8 cellular contexts compared by ENCODE assay signal in genomic region chr12:93468008-93468371, GRCh38. TPM values are rescaled to one million over a fixed set of nuclear protein-coding genes. Genes with fewer than 3 reads are reported as not detected.
DNase-seq lines count a peak whose midpoint lies in the region; ATAC-seq, FAIRE-seq and TF ChIP-seq lines count a peak whose summit lies in the region.

No MANE protein-coding gene starts in this region.

- H2BK15ac ChIP-seq in IMR-90 (ENCODE audit: low read depth, low read length) = 0 out of 3 replicates have a peak overlapping the region, but pooled peaks have one; percentile 31

- FAIRE-seq in D721Med (lab: Jason Lieb, UNC) = no peak

- CTCF ChIA-PET in Caco-2 (lab: Charles Lee) (interaction anchor here (0.6 to 1.4 kb wide), 4 partner anchors 11 to 634 kb away, joined by 3 to 5 read pairs (median 4); partner anchors contain the start of gene UBE2N), IMR-90 (lab: Yijun Ruan, JAX) (interaction anchor here (0.7 to 1.1 kb wide), 2 partner anchors 22 to 330 kb away, joined by 3 to 6 read pairs; no protein-coding TSS in a partner anchor)

- H3K4me2 ChIP-seq in IMR-90 (ENCODE audit: low read depth, low read length) = peak overlapping the region; percentile 97

- POLR2A ChIA-PET in Caco-2 (lab: Charles Lee) = interaction anchor here (0.9 kb wide), 1 partner anchor 16 kb away, joined by 3 read pairs; no protein-coding TSS in a partner anchor
- POLR2A ChIA-PET in IMR-90 (lab: Charles Lee; ENCODE audit: unreplicated experiment) = no interaction called here

- peak overlapping the region; percentile 90 to 100 for H4K8ac ChIP-seq in IMR-90 (ENCODE audit: low read depth in 2 of 2, low read length in 2 of 2)

- H4K91ac ChIP-seq in IMR-90 (ENCODE audit: insufficient read depth, low read depth, low read length) = peak overlapping the region; percentile 98

- no peak for TF ChIP-seq POLR2A in IMR-90 (IDR thresholded peaks at IDR 0.05; ENCODE audit: low read depth, low read length)

- H3K27ac Mint-ChIP-seq in Caco-2 (ENCODE audit: unreplicated experiment) (peak overlapping the region; percentile 93), chondrocyte (ENCODE audit: unreplicated experiment) (peak overlapping the region; percentile 89)

- DNase-seq in Caco-2 (no peak), IMR-90 (no peak), chondrocyte (ENCODE audit: low spot score) (no peak), D721Med (ENCODE audit: insufficient read length, low spot score) (no peak), head of caudate nucleus (no peak)
- no peak for DNase-seq in activated CD8-positive, alpha-beta memory T cell treated with anti-CD3 and anti-CD28 coated beads, Interleukin-2, amount 50 U/mL, for 4 hours

- BruUV-seq in Caco-2 (replicated peaks; lab: Mats Ljungman, UMichigan) (no TSS peak), IMR-90 (replicated peaks; lab: Mats Ljungman, UMichigan) (no TSS peak)

- peak overlapping the region; percentile 100 for H2AFZ ChIP-seq in IMR-90 (replicated peaks; ENCODE audit: low read length, poor library complexity)

- dilution Hi-C loops in IMR-90 (cut with HindIII; ENCODE audit: low sequenced_read_pairs, unreplicated experiment) = no loop called here

- H3K27ac ChIP-seq in IMR-90 (ENCODE audit: insufficient read depth, low read length) = peak overlapping the region; percentile 97
- H3K27ac ChIP-seq in muscle layer of duodenum (ENCODE audit: low read length) = peak overlapping the region; percentile 87

- H3K4me3 ChIP-seq in Caco-2 (ENCODE audit: low read depth, low read length) (peak overlapping the region; percentile 75), IMR-90 (ENCODE audit: insufficient read depth, low read depth, low read length) (peak overlapping the region; percentile 92), muscle layer of duodenum (ENCODE audit: low read depth in 1 of 2, low read length in 2 of 2) (peak overlapping the region; percentile 89 to 97)

- H3K4me1 Mint-ChIP-seq in Caco-2 (ENCODE audit: low read depth, unreplicated experiment) (peaks cover 11% of the 10 kb centered on the region), chondrocyte (ENCODE audit: low read depth) (peaks cover 28% of the 10 kb centered on the region)

- H3K4ac ChIP-seq in IMR-90 (ENCODE audit: low read depth, low read length) = peak overlapping the region; percentile 98

- TF ChIP-seq CTCF in Caco-2 (IDR thresholded peaks at IDR 0.05; ENCODE audit: insufficient read depth in 1 of 2, low read depth in 1 of 2, low read length in 1 of 2, severe bottlenecking in 1 of 2, unreplicated experiment in 1 of 2) (no peak), IMR-90 (conservative IDR thresholded peaks at IDR 0.05; ENCODE audit: low read depth, low read length) (no peak), chondrocyte (IDR thresholded peaks at IDR 0.05) (no peak), D721Med (IDR thresholded peaks at IDR 0.05; ENCODE audit: insufficient read depth, missing control alignments) (no peak)

- peaks cover 10 to 41% of the 10 kb centered on the region in 2 experiments; a peak in 3 of 4 replicates for H3K79me1 ChIP-seq in IMR-90 (ENCODE audit: low read depth in 1 of 2, low read length in 2 of 2)

- peak overlapping the region; percentile 7; the same call in 1 of the 2 replicates for H4K5ac ChIP-seq in IMR-90 (ENCODE audit: low read depth, low read length)

- H2BK5ac ChIP-seq in IMR-90 (ENCODE audit: low read depth, low read length, poor library complexity, severe bottlenecking) = peak overlapping the region; percentile 41

- peak overlapping the region; percentile 93 for H2AK9ac ChIP-seq in IMR-90 (replicated peaks; ENCODE audit: low read depth, low read length, poor library complexity)

- H4K20me1 ChIP-seq in IMR-90 (ENCODE audit: insufficient read depth, low read length) = no peaks in the 10 kb centered on the region

- in situ Hi-C loops in IMR-90 (cut with MboI; ENCODE audit: low sequenced_read_pairs) = no loop called here

- H3K4me1 ChIP-seq in Caco-2 (peaks cover 11% of the 10 kb centered on the region; the same call in 1 of the 2 replicates), IMR-90 (ENCODE audit: control insufficient read depth, insufficient read depth, low read length) (no peaks in the 10 kb centered on the region), muscle layer of duodenum (ENCODE audit: control insufficient read depth in 1 of 2, insufficient read depth in 2 of 2, low read length in 2 of 2) (peaks cover 0 to 15% of the 10 kb centered on the region in 2 donors)

- intact Hi-C loops in Caco-2 (cut with micrococcal nuclease; ENCODE audit: unreplicated experiment) (no loop called here), IMR-90 (cut with micrococcal nuclease) (no loop called here), head of caudate nucleus (cut with DNase I) (no loop called here)

- H3K23ac ChIP-seq in IMR-90 (ENCODE audit: low read depth, low read length) = peak overlapping the region; percentile 99

- peak overlapping the region; percentile 98 for H3K9ac ChIP-seq in IMR-90 (ENCODE audit: low read depth, low read length)

- peak overlapping the region; percentile 15; the same call in 1 of the 2 replicates for H3K18ac ChIP-seq in IMR-90 (ENCODE audit: low read depth, low read length)

- H3K36me3 Mint-ChIP-seq in Caco-2 (ENCODE audit: insufficient read depth, unreplicated experiment) (peaks cover 12% of the 10 kb centered on the region), chondrocyte (ENCODE audit: low read depth) (peaks cover 6% of the 10 kb centered on the region)

- no peaks in the 10 kb centered on the region for H3K9me3 ChIP-seq in Caco-2
- no peaks in the 10 kb centered on the region for H3K9me3 ChIP-seq in IMR-90 (ENCODE audit: control insufficient read depth, insufficient read depth, low read length)
- no peaks in the 10 kb centered on the region for H3K9me3 ChIP-seq in muscle layer of duodenum (ENCODE audit: control insufficient read depth in 1 of 2, low read length in 2 of 2)

- no peak for TF ChIP-seq RAD21 in IMR-90 (IDR thresholded peaks at IDR 0.05; ENCODE audit: low read length)

- 11% methylated on average over 3 of the region's 7 CpGs; no CpG with 5 or more reads in 1 of the 2 experiments for WGBS in IMR-90 (ENCODE audit: extremely low coverage in 2 of 2, insufficient read length in 1 of 2), 2 experiments

- H3K4me3 Mint-ChIP-seq in Caco-2 (ENCODE audit: unreplicated experiment) = peak overlapping the region; percentile 92
- H3K4me3 Mint-ChIP-seq in chondrocyte (ENCODE audit: unreplicated experiment) = peak overlapping the region; percentile 84

- H3K9me3 Mint-ChIP-seq in Caco-2 (ENCODE audit: unreplicated experiment) (no peaks in the 10 kb centered on the region), chondrocyte (ENCODE audit: low read depth) (no peaks in the 10 kb centered on the region)

- H3K56ac ChIP-seq in IMR-90 (ENCODE audit: extremely low read depth, insufficient read depth, low read length) = peak overlapping the region; percentile 98

- peak overlapping the region; percentile 95 for H3K14ac ChIP-seq in IMR-90 (replicated peaks; ENCODE audit: low read depth, low read length)

- H2BK20ac ChIP-seq in IMR-90 (ENCODE audit: low read depth, low read length) = no peak overlapping the region

- H3K36me3 ChIP-seq in Caco-2 (ENCODE audit: control insufficient read depth, insufficient read depth, low read length) = no peaks in the 10 kb centered on the region
- H3K36me3 ChIP-seq in IMR-90 (ENCODE audit: control insufficient read depth, insufficient read depth, low read length) = peaks cover 2% of the 10 kb centered on the region; the same call in 1 of the 2 replicates
- no peaks in the 10 kb centered on the region for H3K36me3 ChIP-seq in muscle layer of duodenum (ENCODE audit: control insufficient read depth in 1 of 2, insufficient read depth in 2 of 2, low read length in 2 of 2)

- 0 out of 2 replicates have a peak overlapping the region, but pooled peaks have one; percentile 12 for H2BK120ac ChIP-seq in IMR-90 (ENCODE audit: low read depth, low read length)

- no peaks in the 10 kb centered on the region for H3K9me1 ChIP-seq in IMR-90 (ENCODE audit: insufficient read depth, low read length)

- H3K27me3 ChIP-seq in Caco-2 (replicated peaks; ENCODE audit: control insufficient read depth, insufficient read depth, low read length) (no peaks in the 10 kb centered on the region), IMR-90 (ENCODE audit: control insufficient read depth, insufficient read depth, low read length) (no peaks in the 10 kb centered on the region), muscle layer of duodenum (ENCODE audit: low read depth, low read length) (no peaks in the 10 kb centered on the region)

- peak overlapping the region; percentile 92 for H2AK5ac ChIP-seq in IMR-90 (ENCODE audit: low read depth, low read length)

- peak; percentile 17 for ATAC-seq in GM21367 (IDR thresholded peaks at IDR 0.05; ENCODE audit: unreplicated experiment)
- 0 out of 2 replicates have a peak, but pooled peaks have one; percentile 3 for ATAC-seq in IMR-90 (ENCODE audit: low read depth)

- H3K27me3 Mint-ChIP-seq in Caco-2 (ENCODE audit: insufficient read depth, unreplicated experiment) = no peaks in the 10 kb centered on the region
- H3K27me3 Mint-ChIP-seq in chondrocyte (ENCODE audit: low read depth) = no peaks in the 10 kb centered on the region

TF ChIP-seq in IMR-90, 13 proteins besides CTCF, POLR2A, EP300 and RAD21 (continues in another document):
- TF ChIP-seq MXI1 (IDR thresholded peaks at IDR 0.05; ENCODE audit: borderline replicate concordance, low read depth, low read length) = no peak
- TF ChIP-seq RCOR1 (IDR thresholded peaks at IDR 0.05; ENCODE audit: insufficient replicate concordance, low read length) = no peak
- no peak for TF ChIP-seq ELK1 (IDR thresholded peaks at IDR 0.05; ENCODE audit: borderline replicate concordance, low read depth, low read length)
- no peak for TF ChIP-seq RFX5 (IDR thresholded peaks at IDR 0.05; ENCODE audit: low read depth, low read length)

RNA-seq across cellular contexts. Expression of gene MRPL42, which starts 0.7 kb away (rescaled TPM):
- total RNA-seq in Caco-2 (2022) (77.0 and 78.2 TPM in 2 replicates), IMR-90 (2012; rRNA removed) (90.7 and 124 TPM in 2 replicates), chondrocyte (41.4 to 44.4 TPM (median 42.0 TPM) in 3 replicates)
- 48.0 and 64.2 TPM in 2 replicates for polyA plus RNA-seq in IMR-90 (2012; rRNA removed)
- 6.7 and 15.9 TPM in 2 replicates for polyA plus RNA-seq in IMR-90 (2012; cell fraction: cytosol; rRNA removed)
- polyA plus RNA-seq in IMR-90 (2012; cell fraction: nucleus; rRNA removed; ENCODE audit: low replicate concordance) = 1.5 and 27.9 TPM in 2 replicates

RNA-seq across cellular contexts. Expression of gene UBE2N, which starts 26.2 kb away (rescaled TPM):
- total RNA-seq in Caco-2 (2022) = 146 and 153 TPM in 2 replicates
- total RNA-seq in IMR-90 (2012; rRNA removed) = 64.5 and 90.3 TPM in 2 replicates
- polyA plus RNA-seq in IMR-90 (2012; rRNA removed) = 103 and 113 TPM in 2 replicates
- 20.1 and 38.4 TPM in 2 replicates for polyA plus RNA-seq in IMR-90 (2012; cell fraction: cytosol; rRNA removed)
- polyA plus RNA-seq in IMR-90 (2012; cell fraction: nucleus; rRNA removed; ENCODE audit: low replicate concordance) = 6.4 and 41.8 TPM in 2 replicates
- 70.0 to 88.1 TPM (median 72.1 TPM) in 3 replicates for total RNA-seq in chondrocyte
